In the genomic region with DNA sequence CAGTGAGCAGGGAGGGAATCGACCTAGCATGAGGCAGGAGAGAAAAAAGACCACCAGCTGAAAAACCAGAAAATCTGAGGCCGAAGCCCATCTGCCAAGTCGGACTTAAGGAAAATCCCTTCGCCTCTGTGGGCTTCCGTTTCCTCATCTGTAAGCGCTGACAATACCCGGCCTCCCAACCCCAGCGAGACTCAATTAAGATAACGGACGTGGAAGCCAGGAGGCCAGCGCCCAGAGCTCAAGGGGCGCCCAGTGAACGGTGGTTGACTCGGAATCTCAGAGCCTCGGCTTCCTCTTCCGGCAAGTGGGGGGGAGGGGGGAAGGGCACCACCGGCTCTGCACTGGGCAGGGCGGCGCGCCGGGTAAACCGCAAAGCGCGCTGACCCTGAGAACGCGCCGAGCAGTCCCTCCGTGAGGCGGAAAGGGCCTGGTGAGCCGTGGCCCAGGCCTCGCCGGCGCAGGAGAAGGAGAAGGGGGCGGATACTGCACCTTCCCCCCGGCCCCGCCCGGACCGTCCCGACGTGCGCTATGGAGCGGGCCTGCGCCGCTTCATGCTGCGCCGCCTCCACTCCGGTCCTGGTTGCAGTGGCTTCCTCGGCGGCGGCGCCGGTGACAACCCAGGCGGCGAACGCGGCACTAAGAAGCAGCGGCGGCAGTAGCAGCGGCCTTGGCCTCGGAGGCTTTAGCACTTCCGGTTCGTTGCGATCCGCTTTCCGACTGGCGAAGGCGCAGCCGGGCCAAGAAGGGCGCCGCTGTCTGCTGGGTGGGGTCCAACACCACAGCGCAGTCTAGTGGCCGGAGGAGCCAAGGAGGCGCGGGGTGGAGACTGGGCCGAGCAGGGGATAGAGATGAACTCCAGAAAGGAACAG, we compare ENCODE assay signal across 1 cellular context.
A peak's percentile ranks its signal among the peaks of the same experiment; 100 is the strongest.
TF ChIP-seq lines count a peak whose summit lies in the region.

Gene DPP8 (minus strand): TSS at position 693 of the 869 bp plus-strand sequence. CDS start 5,136 bp downstream, outside the sequence.

TF ChIP-seq in HepG2, 621 proteins besides CTCF, POLR2A, EP300 and RAD21 (continued from another document and continues in another):
- TF ChIP-seq ZNF318 (CRISPR knock-in tag; IDR thresholded peaks at IDR 0.05): peak; percentile 85; the same call in 1 of the 2 replicates
- 0 out of 2 replicates have a peak, but pooled peaks have one; percentile 58 for TF ChIP-seq ZNF136 (CRISPR knock-in tag; IDR thresholded peaks at IDR 0.05; ENCODE audit: low read depth)
- peak; percentile 93 for TF ChIP-seq ZNF563 (CRISPR knock-in tag; IDR thresholded peaks at IDR 0.05)
- TF ChIP-seq ATRX (CRISPR knock-in tag; IDR thresholded peaks at IDR 0.05; ENCODE audit: borderline replicate concordance): no peak
- TF ChIP-seq MAF1 (CRISPR knock-in tag; IDR thresholded peaks at IDR 0.05; ENCODE audit: borderline replicate concordance): peak; percentile 51; the same call in 1 of the 2 replicates
- TF ChIP-seq, protein P1, sequence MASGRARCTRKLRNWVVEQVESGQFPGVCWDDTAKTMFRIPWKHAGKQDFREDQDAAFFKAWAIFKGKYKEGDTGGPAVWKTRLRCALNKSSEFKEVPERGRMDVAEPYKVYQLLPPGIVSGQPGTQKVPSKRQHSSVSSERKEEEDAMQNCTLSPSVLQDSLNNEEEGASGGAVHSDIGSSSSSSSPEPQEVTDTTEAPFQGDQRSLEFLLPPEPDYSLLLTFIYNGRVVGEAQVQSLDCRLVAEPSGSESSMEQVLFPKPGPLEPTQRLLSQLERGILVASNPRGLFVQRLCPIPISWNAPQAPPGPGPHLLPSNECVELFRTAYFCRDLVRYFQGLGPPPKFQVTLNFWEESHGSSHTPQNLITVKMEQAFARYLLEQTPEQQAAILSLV (CRISPR knock-in tag; IDR thresholded peaks at IDR 0.05; ENCODE audit: borderline replicate concordance): peak; percentile 96; the same call in 1 of the 2 replicates
- no peak for TF ChIP-seq TCF12 (IDR thresholded peaks at IDR 0.05)
- TF ChIP-seq TCF12 (CRISPR knock-in tag; IDR thresholded peaks at IDR 0.05): peak; percentile 76; the same call in 1 of the 2 replicates
- TF ChIP-seq ZNF432 (CRISPR knock-in tag; IDR thresholded peaks at IDR 0.05; ENCODE audit: borderline replicate concordance): no peak
- TF ChIP-seq HNRNPH1 (optimal IDR thresholded peaks at IDR 0.05; ENCODE audit: low read depth, low read length): no peak
- peak; percentile 94 for TF ChIP-seq AGO2 (optimal IDR thresholded peaks at IDR 0.05; ENCODE audit: low read depth, low read length)
- TF ChIP-seq ZNF446 (CRISPR knock-in tag; IDR thresholded peaks at IDR 0.05): no peak
- 0 out of 2 replicates have a peak, but pooled peaks have one; percentile 61 for TF ChIP-seq THAP7 (CRISPR knock-in tag; IDR thresholded peaks at IDR 0.05)
- TF ChIP-seq, protein P2, sequence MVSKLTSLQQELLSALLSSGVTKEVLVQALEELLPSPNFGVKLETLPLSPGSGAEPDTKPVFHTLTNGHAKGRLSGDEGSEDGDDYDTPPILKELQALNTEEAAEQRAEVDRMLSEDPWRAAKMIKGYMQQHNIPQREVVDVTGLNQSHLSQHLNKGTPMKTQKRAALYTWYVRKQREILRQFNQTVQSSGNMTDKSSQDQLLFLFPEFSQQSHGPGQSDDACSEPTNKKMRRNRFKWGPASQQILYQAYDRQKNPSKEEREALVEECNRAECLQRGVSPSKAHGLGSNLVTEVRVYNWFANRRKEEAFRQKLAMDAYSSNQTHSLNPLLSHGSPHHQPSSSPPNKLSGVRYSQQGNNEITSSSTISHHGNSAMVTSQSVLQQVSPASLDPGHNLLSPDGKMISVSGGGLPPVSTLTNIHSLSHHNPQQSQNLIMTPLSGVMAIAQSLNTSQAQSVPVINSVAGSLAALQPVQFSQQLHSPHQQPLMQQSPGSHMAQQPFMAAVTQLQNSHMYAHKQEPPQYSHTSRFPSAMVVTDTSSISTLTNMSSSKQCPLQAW (CRISPR knock-in tag; IDR thresholded peaks at IDR 0.05): peak; percentile 91
- peak; percentile 77; the same call in 1 of the 2 replicates for TF ChIP-seq ZNF552 (CRISPR knock-in tag; IDR thresholded peaks at IDR 0.05; ENCODE audit: borderline replicate concordance)
- 0 out of 2 replicates have a peak, but pooled peaks have one; percentile 50 for TF ChIP-seq HES4 (CRISPR knock-in tag; IDR thresholded peaks at IDR 0.05; ENCODE audit: borderline replicate concordance)
- TF ChIP-seq RFXAP (CRISPR knock-in tag; IDR thresholded peaks at IDR 0.05; ENCODE audit: borderline replicate concordance): peak; percentile 78; the same call in 1 of the 2 replicates
- peak; percentile 93; the same call in 1 of the 2 replicates for TF ChIP-seq ZZZ3 (CRISPR knock-in tag; IDR thresholded peaks at IDR 0.05; ENCODE audit: borderline replicate concordance)
- TF ChIP-seq ZNF546 (CRISPR knock-in tag; conservative IDR thresholded peaks at IDR 0.05): no peak; the same call in 1 of the 2 replicates
- TF ChIP-seq MEIS2 (CRISPR knock-in tag; IDR thresholded peaks at IDR 0.05): no peak
- peak; percentile 99 for TF ChIP-seq GABPB1 (CRISPR knock-in tag; IDR thresholded peaks at IDR 0.05)
- no peak for TF ChIP-seq FOXP1 (IDR thresholded peaks at IDR 0.05)
- TF ChIP-seq FOXP1 (CRISPR knock-in tag; IDR thresholded peaks at IDR 0.05): no peak
- TF ChIP-seq GZF1 (CRISPR knock-in tag; IDR thresholded peaks at IDR 0.05): 0 out of 2 replicates have a peak, but pooled peaks have one; percentile 77
- TF ChIP-seq SIX4 (CRISPR knock-in tag; IDR thresholded peaks at IDR 0.05): peak; percentile 74
- TF ChIP-seq, protein P3, sequence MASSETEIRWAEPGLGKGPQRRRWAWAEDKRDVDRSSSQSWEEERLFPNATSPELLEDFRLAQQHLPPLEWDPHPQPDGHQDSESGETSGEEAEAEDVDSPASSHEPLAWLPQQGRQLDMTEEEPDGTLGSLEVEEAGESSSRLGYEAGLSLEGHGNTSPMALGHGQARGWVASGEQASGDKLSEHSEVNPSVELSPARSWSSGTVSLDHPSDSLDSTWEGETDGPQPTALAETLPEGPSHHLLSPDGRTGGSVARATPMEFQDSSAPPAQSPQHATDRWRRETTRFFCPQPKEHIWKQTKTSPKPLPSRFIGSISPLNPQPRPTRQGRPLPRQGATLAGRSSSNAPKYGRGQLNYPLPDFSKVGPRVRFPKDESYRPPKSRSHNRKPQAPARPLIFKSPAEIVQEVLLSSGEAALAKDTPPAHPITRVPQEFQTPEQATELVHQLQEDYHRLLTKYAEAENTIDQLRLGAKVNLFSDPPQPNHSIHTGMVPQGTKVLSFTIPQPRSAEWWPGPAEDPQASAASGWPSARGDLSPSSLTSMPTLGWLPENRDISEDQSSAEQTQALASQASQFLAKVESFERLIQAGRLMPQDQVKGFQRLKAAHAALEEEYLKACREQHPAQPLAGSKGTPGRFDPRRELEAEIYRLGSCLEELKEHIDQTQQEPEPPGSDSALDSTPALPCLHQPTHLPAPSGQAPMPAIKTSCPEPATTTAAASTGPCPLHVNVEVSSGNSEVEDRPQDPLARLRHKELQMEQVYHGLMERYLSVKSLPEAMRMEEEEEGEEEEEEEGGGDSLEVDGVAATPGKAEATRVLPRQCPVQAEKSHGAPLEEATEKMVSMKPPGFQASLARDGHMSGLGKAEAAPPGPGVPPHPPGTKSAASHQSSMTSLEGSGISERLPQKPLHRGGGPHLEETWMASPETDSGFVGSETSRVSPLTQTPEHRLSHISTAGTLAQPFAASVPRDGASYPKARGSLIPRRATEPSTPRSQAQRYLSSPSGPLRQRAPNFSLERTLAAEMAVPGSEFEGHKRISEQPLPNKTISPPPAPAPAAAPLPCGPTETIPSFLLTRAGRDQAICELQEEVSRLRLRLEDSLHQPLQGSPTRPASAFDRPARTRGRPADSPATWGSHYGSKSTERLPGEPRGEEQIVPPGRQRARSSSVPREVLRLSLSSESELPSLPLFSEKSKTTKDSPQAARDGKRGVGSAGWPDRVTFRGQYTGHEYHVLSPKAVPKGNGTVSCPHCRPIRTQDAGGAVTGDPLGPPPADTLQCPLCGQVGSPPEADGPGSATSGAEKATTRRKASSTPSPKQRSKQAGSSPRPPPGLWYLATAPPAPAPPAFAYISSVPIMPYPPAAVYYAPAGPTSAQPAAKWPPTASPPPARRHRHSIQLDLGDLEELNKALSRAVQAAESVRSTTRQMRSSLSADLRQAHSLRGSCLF (CRISPR knock-in tag; IDR thresholded peaks at IDR 0.05; ENCODE audit: borderline replicate concordance): no peak
- TF ChIP-seq CBX5 (CRISPR knock-in tag; IDR thresholded peaks at IDR 0.05; ENCODE audit: borderline replicate concordance): peak; percentile 90
- TF ChIP-seq ZNF260 (CRISPR knock-in tag; IDR thresholded peaks at IDR 0.05; ENCODE audit: borderline replicate concordance, low read depth): 0 out of 2 replicates have a peak, but pooled peaks have one; percentile 74
- peak; percentile 98 for TF ChIP-seq KMT2B (CRISPR knock-in tag; IDR thresholded peaks at IDR 0.05)
- TF ChIP-seq, protein P4, sequence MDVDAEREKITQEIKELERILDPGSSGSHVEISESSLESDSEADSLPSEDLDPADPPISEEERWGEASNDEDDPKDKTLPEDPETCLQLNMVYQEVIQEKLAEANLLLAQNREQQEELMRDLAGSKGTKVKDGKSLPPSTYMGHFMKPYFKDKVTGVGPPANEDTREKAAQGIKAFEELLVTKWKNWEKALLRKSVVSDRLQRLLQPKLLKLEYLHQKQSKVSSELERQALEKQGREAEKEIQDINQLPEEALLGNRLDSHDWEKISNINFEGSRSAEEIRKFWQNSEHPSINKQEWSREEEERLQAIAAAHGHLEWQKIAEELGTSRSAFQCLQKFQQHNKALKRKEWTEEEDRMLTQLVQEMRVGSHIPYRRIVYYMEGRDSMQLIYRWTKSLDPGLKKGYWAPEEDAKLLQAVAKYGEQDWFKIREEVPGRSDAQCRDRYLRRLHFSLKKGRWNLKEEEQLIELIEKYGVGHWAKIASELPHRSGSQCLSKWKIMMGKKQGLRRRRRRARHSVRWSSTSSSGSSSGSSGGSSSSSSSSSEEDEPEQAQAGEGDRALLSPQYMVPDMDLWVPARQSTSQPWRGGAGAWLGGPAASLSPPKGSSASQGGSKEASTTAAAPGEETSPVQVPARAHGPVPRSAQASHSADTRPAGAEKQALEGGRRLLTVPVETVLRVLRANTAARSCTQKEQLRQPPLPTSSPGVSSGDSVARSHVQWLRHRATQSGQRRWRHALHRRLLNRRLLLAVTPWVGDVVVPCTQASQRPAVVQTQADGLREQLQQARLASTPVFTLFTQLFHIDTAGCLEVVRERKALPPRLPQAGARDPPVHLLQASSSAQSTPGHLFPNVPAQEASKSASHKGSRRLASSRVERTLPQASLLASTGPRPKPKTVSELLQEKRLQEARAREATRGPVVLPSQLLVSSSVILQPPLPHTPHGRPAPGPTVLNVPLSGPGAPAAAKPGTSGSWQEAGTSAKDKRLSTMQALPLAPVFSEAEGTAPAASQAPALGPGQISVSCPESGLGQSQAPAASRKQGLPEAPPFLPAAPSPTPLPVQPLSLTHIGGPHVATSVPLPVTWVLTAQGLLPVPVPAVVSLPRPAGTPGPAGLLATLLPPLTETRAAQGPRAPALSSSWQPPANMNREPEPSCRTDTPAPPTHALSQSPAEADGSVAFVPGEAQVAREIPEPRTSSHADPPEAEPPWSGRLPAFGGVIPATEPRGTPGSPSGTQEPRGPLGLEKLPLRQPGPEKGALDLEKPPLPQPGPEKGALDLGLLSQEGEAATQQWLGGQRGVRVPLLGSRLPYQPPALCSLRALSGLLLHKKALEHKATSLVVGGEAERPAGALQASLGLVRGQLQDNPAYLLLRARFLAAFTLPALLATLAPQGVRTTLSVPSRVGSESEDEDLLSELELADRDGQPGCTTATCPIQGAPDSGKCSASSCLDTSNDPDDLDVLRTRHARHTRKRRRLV (CRISPR knock-in tag; IDR thresholded peaks at IDR 0.05): peak; percentile 85
